6 cellular contexts compared by ENCODE assay signal in the genomic region with DNA sequence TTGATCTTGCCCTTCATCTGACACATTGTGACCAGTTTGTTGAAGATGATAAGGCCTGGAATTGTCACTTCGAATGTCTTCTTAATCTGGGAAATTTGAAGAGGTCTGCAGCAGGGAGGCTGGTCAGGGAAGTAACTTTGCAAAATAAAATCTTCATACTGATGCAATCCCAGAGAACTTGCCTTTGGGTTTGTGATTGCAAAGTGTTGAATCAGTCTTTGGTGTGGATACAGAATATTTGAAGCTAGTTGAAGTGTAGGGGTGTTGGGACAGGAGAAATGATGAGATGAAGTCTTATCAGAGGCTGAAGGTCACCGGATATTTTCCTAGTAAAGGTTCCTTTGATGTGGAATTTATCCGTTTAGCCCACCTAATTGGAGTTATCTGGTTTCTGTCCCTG. TPM values are rescaled to one million over a fixed set of nuclear protein-coding genes. Genes with fewer than 3 reads are reported as not detected.
DNase-seq lines count a peak whose midpoint lies in the region; ATAC-seq, FAIRE-seq and TF ChIP-seq lines count a peak whose summit lies in the region.
"Not testable (repeated sequence)": the region's sequence is repeated elsewhere in the genome, so short reads cannot be mapped to it uniquely, and the experiment has no call there.
"Had no signal": no experiment of that assay in that cellular context is flagged by ENCODE, and none has a peak within 500 bp of the region (broad histone marks: within the 10 kb centered on the region; RNA-seq: fewer than 3 reads in every experiment).

No MANE protein-coding gene starts in this region.

- not testable (repeated sequence) for H3K18ac ChIP-seq in IMR-90 (ENCODE audit: low read depth, low read length)

- H3K9me2 ChIP-seq in GM23248 (ENCODE audit: insufficient read depth); PC-9 (ENCODE audit: insufficient read depth): not testable (repeated sequence)

- intact Hi-C loops in IMR-90 (cut with micrococcal nuclease); PC-9 (cut with micrococcal nuclease; ENCODE audit: unreplicated experiment); K562 (cut with micrococcal nuclease): not testable (repeated sequence)

- H3K27me3 ChIP-seq in GM23248 (replicated peaks; ENCODE audit: insufficient read depth); IMR-90 (ENCODE audit: control insufficient read depth, insufficient read depth, low read length); PC-9 (ENCODE audit: insufficient read depth, low read depth); K562 (ENCODE audit: control insufficient read depth in 2 of 2, insufficient read depth in 2 of 2, low read length in 2 of 2); smooth muscle cell (ENCODE audit: low read depth): not testable (repeated sequence)

- H3K9ac ChIP-seq in GM23248; IMR-90 (ENCODE audit: low read depth, low read length); K562 (ENCODE audit: insufficient read depth in 1 of 2, low read depth in 2 of 2, low read length in 2 of 2); smooth muscle cell (ENCODE audit: low read depth): not testable (repeated sequence)

- H4K5ac ChIP-seq in IMR-90 (ENCODE audit: low read depth, low read length) = not testable (repeated sequence)

- not testable (repeated sequence) for H3K56ac ChIP-seq in IMR-90 (ENCODE audit: extremely low read depth, insufficient read depth, low read length)

- H3K4me2 ChIP-seq in GM23248 (ENCODE audit: unreplicated experiment); IMR-90 (ENCODE audit: low read depth, low read length); K562 (ENCODE audit: insufficient read depth, low read length); smooth muscle cell: not testable (repeated sequence)
- peak overlapping the region; percentile 39 for H3K4me2 ChIP-seq in PC-9

- not testable (repeated sequence) for H2AK5ac ChIP-seq in IMR-90 (ENCODE audit: low read depth, low read length)

- H3K27ac ChIP-seq in GM23248 (peak overlapping the region; percentile 41; the same call in 1 of the 2 replicates), PC-9 (peak overlapping the region; percentile 87), smooth muscle cell (ENCODE audit: low read depth) (peak overlapping the region; percentile 65)
- not testable (repeated sequence) for H3K27ac ChIP-seq in IMR-90 (ENCODE audit: insufficient read depth, low read length); K562 (ENCODE audit: extremely low read depth, low read depth, low read length)

- not testable (repeated sequence) for H3K9me3 ChIP-seq in GM23248 (ENCODE audit: low read depth); IMR-90 (ENCODE audit: control insufficient read depth, insufficient read depth, low read length); PC-9 (ENCODE audit: insufficient read depth, low read depth); K562 (replicated peaks; ENCODE audit: control insufficient read depth, insufficient read depth, low read depth, low read length); smooth muscle cell (replicated peaks; ENCODE audit: low read depth)

- in situ Hi-C loops in GM23248 (cut with MboI); IMR-90 (cut with MboI; ENCODE audit: low sequenced_read_pairs); K562 (cut with MboI): not testable (repeated sequence)

- 0 out of 4 replicates have a peak overlapping the region, but pooled peaks of 1 of the 2 experiments have one; percentile 25 for H4K8ac ChIP-seq in IMR-90 (ENCODE audit: low read depth in 2 of 2, low read length in 2 of 2)

- not testable (repeated sequence) for H2AFZ ChIP-seq in GM23248; IMR-90 (replicated peaks; ENCODE audit: low read length, poor library complexity); PC-9; K562 (ENCODE audit: low read depth, low read length); smooth muscle cell (ENCODE audit: low read depth)

- TF ChIP-seq EP300 in K562 (IDR thresholded peaks at IDR 0.05; ENCODE audit: low read length) = not testable (repeated sequence)

- H2BK20ac ChIP-seq in IMR-90 (ENCODE audit: low read depth, low read length) = not testable (repeated sequence)

- ATAC-seq in IMR-90 (ENCODE audit: low read depth) = peak; percentile 63
- ATAC-seq in K562 = peak; percentile 73

- POLR2A ChIA-PET in IMR-90 (lab: Charles Lee; ENCODE audit: unreplicated experiment); PC-9 (lab: Charles Lee; ENCODE audit: unreplicated experiment); K562 (lab: Yijun Ruan, JAX): not testable (repeated sequence)

- H4K20me1 ChIP-seq in GM23248 (ENCODE audit: insufficient read depth); IMR-90 (ENCODE audit: insufficient read depth, low read length); PC-9 (ENCODE audit: insufficient read depth); K562 (replicated peaks; ENCODE audit: control insufficient read depth, insufficient read depth, low read length); smooth muscle cell (ENCODE audit: low read depth): not testable (repeated sequence)

- WGBS in GM23248 (ENCODE audit: low coverage in 1 of 2, low lambda C conversion rate in 2 of 2, missing lambda C conversion rate in 2 of 2), 2 experiments = 100% methylated on average over 1 of the region's 3 CpGs
- WGBS in IMR-90 (ENCODE audit: extremely low coverage in 2 of 2, insufficient read length in 1 of 2), 2 experiments = no CpG with 5 or more reads among the region's 3 CpGs
- WGBS in K562 (ENCODE audit: insufficient coverage, low coverage, missing lambda C conversion rate) = 4% methylated on average over 1 of the region's 3 CpGs
- WGBS in smooth muscle cell (ENCODE audit: low lambda C conversion rate) = 17% methylated on average over 1 of the region's 3 CpGs

- not testable (repeated sequence) for H3K9me1 ChIP-seq in IMR-90 (ENCODE audit: insufficient read depth, low read length); K562 (ENCODE audit: control insufficient read depth, insufficient read depth, low read length)

- H3K4ac ChIP-seq in IMR-90 (ENCODE audit: low read depth, low read length) = not testable (repeated sequence)

- not testable (repeated sequence) for H3K36me3 ChIP-seq in GM23248 (ENCODE audit: low read depth); IMR-90 (ENCODE audit: control insufficient read depth, insufficient read depth, low read length); PC-9 (ENCODE audit: low read depth); K562 (ENCODE audit: control insufficient read depth, insufficient read depth, low read length); smooth muscle cell (ENCODE audit: low read depth)

- FAIRE-seq in K562 (lab: Jason Lieb, UNC) = not testable (repeated sequence)

- H2BK120ac ChIP-seq in IMR-90 (ENCODE audit: low read depth, low read length) = not testable (repeated sequence)

- H3K23ac ChIP-seq in IMR-90 (ENCODE audit: low read depth, low read length) = not testable (repeated sequence)

- not testable (repeated sequence) for DNase-seq in GM23248; IMR-90; PC-9; K562 (ENCODE audit: extremely low read depth in 1 of 4, low spot score in 3 of 4); smooth muscle cell (lab: John Stamatoyannopoulos, UW; ENCODE audit: unreplicated experiment)

- not testable (repeated sequence) for H2AK9ac ChIP-seq in IMR-90 (replicated peaks; ENCODE audit: low read depth, low read length, poor library complexity)

- H3K14ac ChIP-seq in IMR-90 (replicated peaks; ENCODE audit: low read depth, low read length) = not testable (repeated sequence)

- H4K91ac ChIP-seq in IMR-90 (ENCODE audit: insufficient read depth, low read depth, low read length) = not testable (repeated sequence)

- not testable (repeated sequence) for H3K4me1 ChIP-seq in GM23248 (ENCODE audit: insufficient read depth); IMR-90 (ENCODE audit: control insufficient read depth, insufficient read depth, low read length); PC-9 (replicated peaks; ENCODE audit: insufficient read depth); K562 (replicated peaks in 1 of 2; ENCODE audit: control insufficient read depth in 2 of 2, insufficient read depth in 2 of 2, low read length in 2 of 2); smooth muscle cell (ENCODE audit: low read depth)

- H2BK15ac ChIP-seq in IMR-90 (ENCODE audit: low read depth, low read length) = not testable (repeated sequence)

- CTCF ChIA-PET in IMR-90 (lab: Yijun Ruan, JAX); PC-9 (lab: Charles Lee); K562 (lab: Yijun Ruan, JAX; ENCODE audit: low intra/inter-chr PET ratio): not testable (repeated sequence)

- H3K4me3 ChIP-seq in GM23248; IMR-90 (ENCODE audit: insufficient read depth, low read depth, low read length); PC-9; K562; smooth muscle cell: not testable (repeated sequence)

- H2BK5ac ChIP-seq in IMR-90 (ENCODE audit: low read depth, low read length, poor library complexity, severe bottlenecking) = not testable (repeated sequence)

- not testable (repeated sequence) for TF ChIP-seq RAD21 in IMR-90 (IDR thresholded peaks at IDR 0.05; ENCODE audit: low read length); K562 (CRISPR knock-in tag; conservative IDR thresholded peaks at IDR 0.05 in 1 of 2, IDR thresholded peaks at IDR 0.05 in 1 of 2)

- H3K79me2 ChIP-seq in GM23248 (ENCODE audit: insufficient read depth) = peaks cover 33% of the 10 kb centered on the region
- not testable (repeated sequence) for H3K79me2 ChIP-seq in PC-9 (ENCODE audit: low read depth); K562 (ENCODE audit: control insufficient read depth, insufficient read depth, low read length); smooth muscle cell (ENCODE audit: low read depth)

- not testable (repeated sequence) for H3K79me1 ChIP-seq in IMR-90 (ENCODE audit: low read depth in 1 of 2, low read length in 2 of 2)

- not testable (repeated sequence) for H3F3A ChIP-seq in GM23248 (ENCODE audit: insufficient read depth); PC-9 (ENCODE audit: insufficient read depth, low read depth); smooth muscle cell (ENCODE audit: low read depth)

- BruUV-seq in IMR-90 (replicated peaks; lab: Mats Ljungman, UMichigan); PC-9 (replicated peaks; lab: Mats Ljungman, UMichigan); K562 (replicated peaks; lab: Mats Ljungman, UMichigan): not testable (repeated sequence)

- dilution Hi-C loops in IMR-90 (cut with HindIII; ENCODE audit: low sequenced_read_pairs, unreplicated experiment) = not testable (repeated sequence)

- TF ChIP-seq CTCF in IMR-90 (conservative IDR thresholded peaks at IDR 0.05; ENCODE audit: low read depth, low read length); PC-9 (conservative IDR thresholded peaks at IDR 0.05); K562 (IDR thresholded peaks at IDR 0.05 in 2 of 3, conservative IDR thresholded peaks at IDR 0.05 in 1 of 3; ENCODE audit: insufficient read depth in 2 of 3, low read depth in 1 of 3, low read length in 3 of 3); smooth muscle cell (IDR thresholded peaks at IDR 0.05; ENCODE audit: borderline replicate concordance, insufficient read depth, poor library complexity, severe bottlenecking): not testable (repeated sequence)

- not testable (repeated sequence) for TF ChIP-seq POLR2A in IMR-90 (IDR thresholded peaks at IDR 0.05; ENCODE audit: low read depth, low read length); K562 (conservative IDR thresholded peaks at IDR 0.05)

RNA-seq across cellular contexts. Expression of a gene that starts 42.1 kb away (rescaled TPM):
- 51.1 and 55.3 TPM in 2 replicates for total RNA-seq in GM23248 (2014; rRNA removed; shearing (Covaris generic))
- polyA plus RNA-seq in GM23248 (2016; fragmentation: Nextera tagmentation; extraction: Ambion mirVana) (35.8 and 42.3 TPM in 2 replicates), IMR-90 (2012; rRNA removed) (19.7 and 20.7 TPM in 2 replicates), K562 (2011; rRNA removed) (10.5 and 12.5 TPM in 2 replicates), K562 (2014; fragmentation: Illumina TruSeq; extraction: Trizol) (23.8 and 26.3 TPM in 2 replicates), K562 (2014; fragmentation: Nextera tagmentation; extraction: Ambion mirVana) (1 to 10 TPM; 4.1 to 5.3 TPM), K562 (2014; rRNA removed) (19.1 and 22.0 TPM in 2 replicates), smooth muscle cell (28.0 and 35.0 TPM in 2 replicates)
- total RNA-seq in IMR-90 (2012; rRNA removed) (33.3 and 50.3 TPM in 2 replicates), PC-9 (2021) (130 and 135 TPM in 2 replicates), K562 (2014; rRNA removed) (29.2 and 35.6 TPM in 2 replicates), K562 (2014; rRNA removed; fragmentation: Illumina TruSeq; extraction: Trizol) (15.3 and 15.6 TPM in 2 replicates), K562 (2015; rRNA removed; fragmentation: Illumina TruSeq; extraction: Trizol) (14.9 TPM in 2 replicates), K562 (2021) (50.7 and 54.7 TPM in 2 replicates), smooth muscle cell (43.0 and 62.9 TPM in 2 replicates)
- polyA plus RNA-seq in IMR-90 (2012; cell fraction: cytosol; rRNA removed) = 8.1 and 12.3 TPM in 2 replicates
- 46.8 and 67.8 TPM in 2 replicates for polyA plus RNA-seq in IMR-90 (2012; cell fraction: nucleus; rRNA removed; ENCODE audit: low replicate concordance)
- total RNA-seq in K562 (2011; cell fraction: chromatin; rRNA removed; ENCODE audit: low replicate concordance) = 121 and 136 TPM in 2 replicates
- 59.9 and 74.1 TPM in 2 replicates for total RNA-seq in K562 (2011; cell fraction: nucleolus; rRNA removed)
- 101 and 123 TPM in 2 replicates for total RNA-seq in K562 (2011; cell fraction: nucleoplasm; rRNA removed)
- polyA plus RNA-seq in K562 (2011; cell fraction: cytosol; rRNA removed) = 15.0 and 17.1 TPM in 2 replicates
- 37.9 and 70.6 TPM in 2 replicates for polyA plus RNA-seq in K562 (2011; cell fraction: nucleus; rRNA removed)
- 24.1 and 37.6 TPM in 2 replicates for polyA plus RNA-seq in K562 (2012)
- polyA minus RNA-seq in K562 (2011; rRNA and poly(A)+ RNA removed) = 32.8 and 33.5 TPM in 2 replicates
- polyA minus RNA-seq in K562 (2011; cell fraction: cytosol; rRNA and poly(A)+ RNA removed) = 19.7 and 34.8 TPM in 2 replicates
- 46.9 and 53.1 TPM in 2 replicates for polyA minus RNA-seq in K562 (2011; cell fraction: nucleus; rRNA and poly(A)+ RNA removed)

RNA-seq across cellular contexts. Expression of a gene that starts 42.8 kb away (rescaled TPM):
- 2.5 TPM in 1 of 2 replicates, not detected in the other for total RNA-seq in GM23248 (2014; rRNA removed; shearing (Covaris generic))
- polyA plus RNA-seq in GM23248 (2016; fragmentation: Nextera tagmentation; extraction: Ambion mirVana) (3.1 and 4.3 TPM in 2 replicates), IMR-90 (2012; rRNA removed) (3.8 and 5.0 TPM in 2 replicates), K562 (2011; rRNA removed) (51.1 and 56.2 TPM in 2 replicates), K562 (2014; fragmentation: Illumina TruSeq; extraction: Trizol) (47.7 and 58.3 TPM in 2 replicates), K562 (2014; fragmentation: Nextera tagmentation; extraction: Ambion mirVana) (10 to 100 TPM; 12.3 to 13.9 TPM), K562 (2014; rRNA removed) (33.5 and 40.7 TPM in 2 replicates), smooth muscle cell (3.7 and 4.1 TPM in 2 replicates)
- total RNA-seq in IMR-90 (2012; rRNA removed) (2.2 and 4.2 TPM in 2 replicates), PC-9 (2021) (13.2 and 20.0 TPM in 2 replicates), K562 (2014; rRNA removed) (22.5 and 30.5 TPM in 2 replicates), K562 (2014; rRNA removed; fragmentation: Illumina TruSeq; extraction: Trizol) (37.2 and 41.4 TPM in 2 replicates), K562 (2015; rRNA removed; fragmentation: Illumina TruSeq; extraction: Trizol) (32.7 and 37.0 TPM in 2 replicates), K562 (2021) (28.2 and 30.7 TPM in 2 replicates), smooth muscle cell (2.9 and 3.1 TPM in 2 replicates)
- 2.3 and 2.4 TPM in 2 replicates for polyA plus RNA-seq in IMR-90 (2012; cell fraction: cytosol; rRNA removed)
- 2.4 and 6.2 TPM in 2 replicates for polyA plus RNA-seq in IMR-90 (2012; cell fraction: nucleus; rRNA removed; ENCODE audit: low replicate concordance)
- total RNA-seq in K562 (2011; cell fraction: chromatin; rRNA removed; ENCODE audit: low replicate concordance) = 28.1 and 40.1 TPM in 2 replicates
- 22.2 and 23.9 TPM in 2 replicates for total RNA-seq in K562 (2011; cell fraction: nucleolus; rRNA removed)
- total RNA-seq in K562 (2011; cell fraction: nucleoplasm; rRNA removed) = 33.7 and 40.9 TPM in 2 replicates
- polyA plus RNA-seq in K562 (2011; cell fraction: cytosol; rRNA removed) = 22.8 and 32.9 TPM in 2 replicates
- polyA plus RNA-seq in K562 (2011; cell fraction: nucleus; rRNA removed) = 30.1 and 42.1 TPM in 2 replicates
- polyA plus RNA-seq in K562 (2012) = 27.4 and 32.4 TPM in 2 replicates
- polyA minus RNA-seq in K562 (2011; rRNA and poly(A)+ RNA removed) = 56.9 and 71.7 TPM in 2 replicates
- polyA minus RNA-seq in K562 (2011; cell fraction: cytosol; rRNA and poly(A)+ RNA removed) = 19.2 and 29.8 TPM in 2 replicates
- polyA minus RNA-seq in K562 (2011; cell fraction: nucleus; rRNA and poly(A)+ RNA removed) = 16.2 and 27.2 TPM in 2 replicates
- total RNA-seq: CD8-positive, alpha-beta T cell had no signal
